ENCODE assay signal across 1 cellular context in the genomic region with DNA sequence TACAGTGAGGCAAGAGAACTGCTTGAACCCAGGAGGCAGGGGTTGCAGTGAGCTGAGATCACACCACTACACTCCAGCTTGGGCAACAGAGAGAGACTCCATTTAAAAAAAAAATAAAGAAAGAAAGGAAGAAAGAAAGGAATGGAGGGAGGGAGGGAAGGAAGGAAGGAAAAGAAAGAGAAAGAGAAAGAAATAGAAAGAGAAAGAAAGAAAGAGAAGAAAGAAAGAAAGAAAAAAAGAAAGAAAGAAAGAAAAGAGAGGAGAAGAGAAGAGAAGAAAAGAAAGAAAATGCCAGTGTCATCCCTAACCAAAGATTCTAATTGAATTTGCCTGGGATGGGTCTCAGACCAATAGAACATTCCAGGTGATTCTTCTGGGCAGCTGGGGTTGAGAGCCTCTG.
TF ChIP-seq lines count a peak whose summit lies in the region.

No MANE protein-coding gene starts in this region.

TF ChIP-seq in HEK293, 187 proteins besides CTCF, POLR2A, EP300 and RAD21:
- TF ChIP-seq, protein P1, sequence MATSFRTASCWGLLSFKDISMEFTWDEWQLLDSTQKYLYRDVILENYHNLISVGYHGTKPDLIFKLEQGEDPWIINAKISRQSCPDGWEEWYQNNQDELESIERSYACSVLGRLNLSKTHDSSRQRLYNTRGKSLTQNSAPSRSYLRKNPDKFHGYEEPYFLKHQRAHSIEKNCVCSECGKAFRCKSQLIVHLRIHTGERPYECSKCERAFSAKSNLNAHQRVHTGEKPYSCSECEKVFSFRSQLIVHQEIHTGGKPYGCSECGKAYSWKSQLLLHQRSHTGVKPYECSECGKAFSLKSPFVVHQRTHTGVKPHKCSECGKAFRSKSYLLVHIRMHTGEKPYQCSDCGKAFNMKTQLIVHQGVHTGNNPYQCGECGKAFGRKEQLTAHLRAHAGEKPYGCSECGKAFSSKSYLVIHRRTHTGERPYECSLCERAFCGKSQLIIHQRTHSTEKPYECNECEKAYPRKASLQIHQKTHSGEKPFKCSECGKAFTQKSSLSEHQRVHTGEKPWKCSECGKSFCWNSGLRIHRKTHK (tag by site-specific recombination; IDR thresholded peaks at IDR 0.05), result no peak
- TF ChIP-seq ZNF366 (tag by site-specific recombination; conservative IDR thresholded peaks at IDR 0.05) (peak; percentile 92), PRDM1 (tag by site-specific recombination; IDR thresholded peaks at IDR 0.05) (peak; percentile 55; the same call in 1 of the 2 replicates)
TF ChIP-seq in HEK293: peak in this region for 2.
